1 cellular context compared by ENCODE assay signal in genomic region chr3:186783070-186783730, GRCh38.
TF ChIP-seq lines count a peak whose summit lies in the region.

Gene EIF4A2 (plus strand): TSS chr3:186783577. CDS start chr3:186783611, 34 bp downstream.

TF ChIP-seq in K562, 482 proteins besides CTCF, POLR2A, EP300 and RAD21 (continued from another document and continues in another):
- peak; percentile 69; the same call in 1 of the 2 replicates for TF ChIP-seq MGA (IDR thresholded peaks at IDR 0.05)
- TF ChIP-seq ETV1 (tag; conservative IDR thresholded peaks at IDR 0.05; ENCODE audit: low read depth): peak; percentile 85
- peak; percentile 100 for TF ChIP-seq KDM5B (IDR thresholded peaks at IDR 0.05; ENCODE audit: insufficient replicate concordance, low read depth, low read length)
- TF ChIP-seq KDM1A (IDR thresholded peaks at IDR 0.05): no peak
- peak; percentile 13 to 62; a peak in 3 of 4 replicates for TF ChIP-seq TRIM24 (IDR thresholded peaks at IDR 0.05)
- no peak for TF ChIP-seq ZNF512 (tag; IDR thresholded peaks at IDR 0.05)
- peak; percentile 62 to 81; a peak in 2 of 4 replicates for TF ChIP-seq NONO (IDR thresholded peaks at IDR 0.05; ENCODE audit: low read depth in 2 of 2, low read length in 1 of 2)
- no peak for TF ChIP-seq HOXB6 (CRISPR knock-in tag; IDR thresholded peaks at IDR 0.05; ENCODE audit: borderline replicate concordance)
- TF ChIP-seq NBN (IDR thresholded peaks at IDR 0.05; ENCODE audit: low read depth): peak; percentile 44
- TF ChIP-seq CHAMP1 (IDR thresholded peaks at IDR 0.05): peak; percentile 97
- TF ChIP-seq EGR1 (conservative IDR thresholded peaks at IDR 0.05): peak; percentile 70
- no peak for TF ChIP-seq NFIX (CRISPR knock-in tag; IDR thresholded peaks at IDR 0.05; ENCODE audit: low read depth)
- TF ChIP-seq, protein P1, sequence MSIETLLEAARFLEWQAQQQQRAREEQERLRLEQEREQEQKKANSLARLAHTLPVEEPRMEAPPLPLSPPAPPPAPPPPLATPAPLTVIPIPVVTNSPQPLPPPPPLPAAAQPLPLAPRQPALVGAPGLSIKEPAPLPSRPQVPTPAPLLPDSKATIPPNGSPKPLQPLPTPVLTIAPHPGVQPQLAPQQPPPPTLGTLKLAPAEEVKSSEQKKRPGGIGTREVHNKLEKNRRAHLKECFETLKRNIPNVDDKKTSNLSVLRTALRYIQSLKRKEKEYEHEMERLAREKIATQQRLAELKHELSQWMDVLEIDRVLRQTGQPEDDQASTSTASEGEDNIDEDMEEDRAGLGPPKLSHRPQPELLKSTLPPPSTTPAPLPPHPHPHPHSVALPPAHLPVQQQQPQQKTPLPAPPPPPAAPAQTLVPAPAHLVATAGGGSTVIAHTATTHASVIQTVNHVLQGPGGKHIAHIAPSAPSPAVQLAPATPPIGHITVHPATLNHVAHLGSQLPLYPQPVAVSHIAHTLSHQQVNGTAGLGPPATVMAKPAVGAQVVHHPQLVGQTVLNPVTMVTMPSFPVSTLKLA (conservative IDR thresholded peaks at IDR 0.05): peak; percentile 86 to 89
- TF ChIP-seq, protein P2, sequence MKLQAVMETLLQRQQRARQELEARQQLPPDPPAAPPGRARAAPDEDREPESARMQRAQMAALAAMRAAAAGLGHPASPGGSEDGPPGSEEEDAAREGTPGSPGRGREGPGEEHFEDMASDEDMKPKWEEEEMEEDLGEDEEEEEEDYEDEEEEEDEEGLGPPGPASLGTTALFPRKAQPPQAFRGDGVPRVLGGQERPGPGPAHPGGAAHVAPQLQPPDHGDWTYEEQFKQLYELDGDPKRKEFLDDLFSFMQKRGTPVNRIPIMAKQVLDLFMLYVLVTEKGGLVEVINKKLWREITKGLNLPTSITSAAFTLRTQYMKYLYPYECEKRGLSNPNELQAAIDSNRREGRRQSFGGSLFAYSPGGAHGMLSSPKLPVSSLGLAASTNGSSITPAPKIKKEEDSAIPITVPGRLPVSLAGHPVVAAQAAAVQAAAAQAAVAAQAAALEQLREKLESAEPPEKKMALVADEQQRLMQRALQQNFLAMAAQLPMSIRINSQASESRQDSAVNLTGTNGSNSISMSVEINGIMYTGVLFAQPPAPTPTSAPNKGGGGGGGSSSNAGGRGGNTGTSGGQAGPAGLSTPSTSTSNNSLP (IDR thresholded peaks at IDR 0.05; ENCODE audit: borderline replicate concordance, low read depth, low read length): peak; percentile 69; the same call in 1 of the 2 replicates
- no peak for TF ChIP-seq ZNF143 (CRISPR knock-in tag; IDR thresholded peaks at IDR 0.05)
- TF ChIP-seq ZBTB2 (IDR thresholded peaks at IDR 0.05): peak; percentile 63
- peak; percentile 93 for TF ChIP-seq HNRNPLL (IDR thresholded peaks at IDR 0.05; ENCODE audit: low read depth, low read length, poor library complexity, severe bottlenecking)
- 0 out of 2 replicates have a peak, but pooled peaks have one; percentile 35 for TF ChIP-seq GATA2 (CRISPR knock-in tag; IDR thresholded peaks at IDR 0.05)
- no peak for TF ChIP-seq SIX5 (IDR thresholded peaks at IDR 0.05; ENCODE audit: borderline replicate concordance in 1 of 2, insufficient read depth in 1 of 2, low read depth in 1 of 2, low read length in 2 of 2)
- peak; percentile 97 for TF ChIP-seq SMAD1 (IDR thresholded peaks at IDR 0.05; ENCODE audit: low read depth, low read length, partially characterized antibody)
- TF ChIP-seq HEY1 (CRISPR knock-in tag; IDR thresholded peaks at IDR 0.05; ENCODE audit: borderline replicate concordance): no peak
- TF ChIP-seq CHD1 (IDR thresholded peaks at IDR 0.05; ENCODE audit: low read length): no peak
- TF ChIP-seq CREB3L1 (IDR thresholded peaks at IDR 0.05; ENCODE audit: borderline replicate concordance, low read depth): peak; percentile 39; the same call in 1 of the 2 replicates
- peak; percentile 80 for TF ChIP-seq RBBP5 (IDR thresholded peaks at IDR 0.05; ENCODE audit: borderline replicate concordance, insufficient read depth, low read length, poor library complexity, severe bottlenecking)
- TF ChIP-seq, protein P3, sequence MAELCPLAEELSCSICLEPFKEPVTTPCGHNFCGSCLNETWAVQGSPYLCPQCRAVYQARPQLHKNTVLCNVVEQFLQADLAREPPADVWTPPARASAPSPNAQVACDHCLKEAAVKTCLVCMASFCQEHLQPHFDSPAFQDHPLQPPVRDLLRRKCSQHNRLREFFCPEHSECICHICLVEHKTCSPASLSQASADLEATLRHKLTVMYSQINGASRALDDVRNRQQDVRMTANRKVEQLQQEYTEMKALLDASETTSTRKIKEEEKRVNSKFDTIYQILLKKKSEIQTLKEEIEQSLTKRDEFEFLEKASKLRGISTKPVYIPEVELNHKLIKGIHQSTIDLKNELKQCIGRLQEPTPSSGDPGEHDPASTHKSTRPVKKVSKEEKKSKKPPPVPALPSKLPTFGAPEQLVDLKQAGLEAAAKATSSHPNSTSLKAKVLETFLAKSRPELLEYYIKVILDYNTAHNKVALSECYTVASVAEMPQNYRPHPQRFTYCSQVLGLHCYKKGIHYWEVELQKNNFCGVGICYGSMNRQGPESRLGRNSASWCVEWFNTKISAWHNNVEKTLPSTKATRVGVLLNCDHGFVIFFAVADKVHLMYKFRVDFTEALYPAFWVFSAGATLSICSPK (IDR thresholded peaks at IDR 0.05; ENCODE audit: borderline replicate concordance): peak; percentile 98
- peak; percentile 82 to 97 for TF ChIP-seq TEAD1 (CRISPR knock-in tag; IDR thresholded peaks at IDR 0.05)
- TF ChIP-seq LARP7 (IDR thresholded peaks at IDR 0.05): 0 out of 2 replicates have a peak, but pooled peaks have one; percentile 40
- no peak for TF ChIP-seq CEBPG (CRISPR knock-in tag; IDR thresholded peaks at IDR 0.05)
- TF ChIP-seq CEBPG (tag; conservative IDR thresholded peaks at IDR 0.05 in 1 of 2, IDR thresholded peaks at IDR 0.05 in 1 of 2): no peak
- TF ChIP-seq CREM (IDR thresholded peaks at IDR 0.05; ENCODE audit: low read depth): peak; percentile 83
- TF ChIP-seq PCBP2 (IDR thresholded peaks at IDR 0.05; ENCODE audit: low read depth, low read length, poor library complexity, severe bottlenecking): no peak
- no peak for TF ChIP-seq ZNF124 (CRISPR knock-in tag; IDR thresholded peaks at IDR 0.05)
